Comparison of ENCODE assay signal across 16 cellular contexts in genomic region chr6:82861121-82861520, GRCh38.
"Had no signal": no experiment of that assay in that cellular context is flagged by ENCODE, and none has a peak within 500 bp of the region (broad histone marks: within the 10 kb centered on the region; RNA-seq: fewer than 3 reads in every experiment).

No MANE protein-coding gene starts in this region.

- ATAC-seq: activated CD4-positive, CD25-positive, alpha-beta regulatory T cell treated with anti-CD3 and anti-CD28 coated beads, Interleukin-2, amount 50 U/mL, for 24 hours; natural killer cell treated with Interleukin-12 subunit alpha and Interleukin-12 subunit beta and Interleukin-15 and Interleukin-18, amount 100 ng/mL, for 72 hours had no signal

- H3K4me1 ChIP-seq: ascending aorta, left ventricle myocardium inferior, vagina had no signal

- H3K27me3 ChIP-seq: ascending aorta, cardiac muscle cell, tibial artery, vagina had no signal

- H3K27ac ChIP-seq: ascending aorta, cardiac muscle cell, left ventricle myocardium inferior, skin epidermis, tibial artery, vagina had no signal

- H3K4me3 ChIP-seq: ascending aorta, cardiac muscle cell, left ventricle myocardium inferior, skin epidermis, tibial artery, vagina had no signal

- H3K36me3 ChIP-seq: ascending aorta, cardiac muscle cell, left ventricle myocardium inferior, tibial artery, vagina had no signal

- H3K9me3 ChIP-seq: ascending aorta, vagina had no signal

- DNase-seq: activated CD4-positive, alpha-beta T cell treated with anti-CD3 and anti-CD28 coated beads, Interleukin-2, amount 50 U/mL, for 1 hour; activated naive CD4-positive, alpha-beta T cell; hippocampal formation; left ventricle myocardium inferior; posterior cingulate gyrus; stimulated activated CD4-positive, alpha-beta T cell treated with anti-CD3 and anti-CD28 coated beads, Interleukin-15, amount 100 ng/mL, for 24 hours; stimulated activated CD4-positive, alpha-beta T cell treated with anti-CD3 and anti-CD28 coated beads, Interleukin-4, amount 100 ng/mL, for 1 hour; stimulated activated naive CD4-positive, alpha-beta T cell; T1000; tibial artery had no signal
